Comparison of ENCODE assay signal across 21 cellular contexts in genomic region chr10:22705534-22705933, GRCh38. TPM values are rescaled to one million over a fixed set of nuclear protein-coding genes. Genes with fewer than 3 reads are reported as not detected.
A peak's percentile ranks its signal among the peaks of the same experiment; 100 is the strongest.
DNase-seq lines count a peak whose midpoint lies in the region; ATAC-seq, FAIRE-seq and TF ChIP-seq lines count a peak whose summit lies in the region.
"Had no signal": no experiment of that assay in that cellular context is flagged by ENCODE, and none has a peak within 500 bp of the region (broad histone marks: within the 10 kb centered on the region; RNA-seq: fewer than 3 reads in every experiment).

No MANE protein-coding gene starts in this region.

- H3K4me2 ChIP-seq in OCI-LY3 (ENCODE audit: low read length) (peak overlapping the region; percentile 100), GM12878 (ENCODE audit: control insufficient read depth, insufficient read depth) (peak overlapping the region; percentile 86), trophoblast cell (ENCODE audit: low read length) (no peak overlapping the region)

- H3K4ac ChIP-seq in trophoblast cell (ENCODE audit: low read depth, low read length), result peak overlapping the region; percentile 52

- H3K9ac ChIP-seq in OCI-LY3 (ENCODE audit: low read length) (peak overlapping the region; percentile 28; the same call in 1 of the 2 replicates), GM12878 (ENCODE audit: control insufficient read depth, insufficient read depth, low read length) (peak overlapping the region; percentile 26; the same call in 1 of the 2 replicates), trophoblast cell (ENCODE audit: low read length) (no peak overlapping the region)

- H3K27me3 ChIP-seq in CD8-positive, alpha-beta memory T cell (ENCODE audit: insufficient read depth, low read length, poor library complexity, severe bottlenecking), result no peaks in the 10 kb centered on the region
- no peaks in the 10 kb centered on the region for H3K27me3 ChIP-seq in OCI-LY3 (ENCODE audit: low read depth, low read length)
- no peaks in the 10 kb centered on the region for H3K27me3 ChIP-seq in GM12878 (replicated peaks in 1 of 2; ENCODE audit: control insufficient read depth in 2 of 2, insufficient read depth in 2 of 2, low read length in 1 of 2)
- no peaks in the 10 kb centered on the region for H3K27me3 ChIP-seq in trophoblast cell (ENCODE audit: insufficient read depth, low read length)
- H3K27me3 ChIP-seq: pancreas, sigmoid colon had no signal

- in situ Hi-C loops in GM12878 (cut with MboI), result no loop called here

- H3K4me1 Mint-ChIP-seq in CD8-positive, alpha-beta memory T cell, result peaks cover 96 to 100% (median 100%) of the 10 kb centered on the region in 3 donors

- no peak overlapping the region for H4K8ac ChIP-seq in trophoblast cell (ENCODE audit: low read depth, low read length)

- no peak for TF ChIP-seq POLR2A in GM12878 (IDR thresholded peaks at IDR 0.05; ENCODE audit: low read depth, low read length)

- H3K79me1 ChIP-seq in trophoblast cell (ENCODE audit: low read length), result no peaks in the 10 kb centered on the region

- H2AK5ac ChIP-seq in trophoblast cell (ENCODE audit: low read length), result no peak overlapping the region

- H3K4me3 Mint-ChIP-seq in CD8-positive, alpha-beta memory T cell, result peak overlapping the region; percentile 43 to 79 (median 65)
- H3K4me3 Mint-ChIP-seq: H9 had no signal

- no peak for FAIRE-seq in GM12878 (lab: Jason Lieb, UNC)
- FAIRE-seq: astrocyte, kidney, pancreas had no signal

- POLR2A ChIA-PET in CD8-positive, alpha-beta memory T cell (lab: Charles Lee), result interaction anchor here (0.5 to 0.8 kb wide), 3 partner anchors 9 to 41 kb away, joined by 3 to 5 read pairs (median 4); no protein-coding TSS in a partner anchor
- POLR2A ChIA-PET in GM12878 (lab: Charles Lee), result interaction anchor here (0.6 to 1.9 kb wide), 6 partner anchors 9 to 67 kb away, joined by 4 to 10 read pairs (median 6); no protein-coding TSS in a partner anchor

- peaks cover 98% of the 10 kb centered on the region for H3K4me1 ChIP-seq in CD8-positive, alpha-beta memory T cell (ENCODE audit: insufficient read depth, low read length)
- H3K4me1 ChIP-seq in OCI-LY3 (ENCODE audit: low read length), result peaks cover 55% of the 10 kb centered on the region
- H3K4me1 ChIP-seq in GM12878 (ENCODE audit: control insufficient read depth, insufficient read depth, low read length), result peaks cover 58% of the 10 kb centered on the region
- H3K4me1 ChIP-seq in trophoblast cell (ENCODE audit: control insufficient read depth in 1 of 2, insufficient read depth in 2 of 2, low read length in 2 of 2), result peaks cover 6 to 9% of the 10 kb centered on the region in 2 experiments

- H3K36me3 ChIP-seq in CD8-positive, alpha-beta memory T cell (ENCODE audit: insufficient read depth, low read length), result no peaks in the 10 kb centered on the region
- H3K36me3 ChIP-seq in OCI-LY3 (replicated peaks; ENCODE audit: low read depth, low read length) (peaks cover 16% of the 10 kb centered on the region), GM12878 (ENCODE audit: control insufficient read depth in 2 of 2, insufficient read depth in 2 of 2, low read length in 1 of 2) (peaks cover 2 to 24% of the 10 kb centered on the region in 2 experiments; a peak in 3 of 4 replicates), trophoblast cell (ENCODE audit: control insufficient read depth in 1 of 2, insufficient read depth in 2 of 2, low read length in 2 of 2) (no peaks in the 10 kb centered on the region)
- H3K36me3 ChIP-seq: lower lobe of right lung, pancreas, sigmoid colon had no signal

- H3K27ac ChIP-seq in CD8-positive, alpha-beta memory T cell (ENCODE audit: low read depth, low read length), result no peak overlapping the region
- H3K27ac ChIP-seq in OCI-LY3 (ENCODE audit: low read length) (peak overlapping the region; percentile 95), GM12878 (ENCODE audit: control insufficient read depth, insufficient read depth) (peak overlapping the region; percentile 76), trophoblast cell (ENCODE audit: low read depth, low read length) (no peak overlapping the region)
- H3K27ac ChIP-seq: lower lobe of right lung, pancreas, sigmoid colon had no signal

- H3K27me3 Mint-ChIP-seq in CD8-positive, alpha-beta memory T cell, result no peaks in the 10 kb centered on the region

- H3K9me3 ChIP-seq in CD8-positive, alpha-beta memory T cell (ENCODE audit: low read length), result no peaks in the 10 kb centered on the region
- H3K9me3 ChIP-seq in OCI-LY3 (ENCODE audit: insufficient read depth, low read length) (0 out of 2 replicates have a peak, but pooled peaks cover 3% of the 10 kb centered on the region), GM12878 (replicated peaks; ENCODE audit: control insufficient read depth, insufficient read depth, low read length) (peaks cover 6% of the 10 kb centered on the region), trophoblast cell (ENCODE audit: insufficient read depth, low read depth, low read length) (no peaks in the 10 kb centered on the region)
- H3K9me3 ChIP-seq: lower lobe of right lung, pancreas, sigmoid colon had no signal

- no TSS peak for BruUV-seq in GM12878 (replicated peaks; lab: Mats Ljungman, UMichigan)

- H3K36me3 Mint-ChIP-seq in CD8-positive, alpha-beta memory T cell, result peaks cover 4 to 60% (median 17%) of the 10 kb centered on the region in 3 donors

- WGBS in GM12878 (ENCODE audit: insufficient coverage, insufficient replicate concordance, low lambda C conversion rate, missing lambda C conversion rate), result 44% methylated on average over 5 of the region's 5 CpGs
- WGBS in trophoblast cell (ENCODE audit: extremely low coverage, insufficient coverage, insufficient read length), result no CpG with 5 or more reads among the region's 5 CpGs

- TF ChIP-seq CTCF in OCI-LY3 (IDR thresholded peaks at IDR 0.05; ENCODE audit: low read depth, low read length) (no peak), GM12878 (IDR thresholded peaks at IDR 0.05 in 2 of 3, conservative IDR thresholded peaks at IDR 0.05 in 1 of 3; ENCODE audit: control insufficient read depth in 2 of 3, extremely low read depth in 1 of 3, insufficient read depth in 1 of 3, low read depth in 3 of 3, low read length in 3 of 3) (no peak)

- no peak overlapping the region for H2BK120ac ChIP-seq in trophoblast cell (ENCODE audit: insufficient read depth, low read length, poor library complexity)

- no peak for TF ChIP-seq EP300 in GM12878 (IDR thresholded peaks at IDR 0.05; ENCODE audit: borderline replicate concordance in 1 of 2, control insufficient read depth in 1 of 2, low read depth in 2 of 2, low read length in 2 of 2)

- no peak overlapping the region for H3K18ac ChIP-seq in trophoblast cell (ENCODE audit: low read length)

- H3K27ac Mint-ChIP-seq in CD8-positive, alpha-beta memory T cell, result peak overlapping the region; percentile 80 to 91 (median 86)

- SMC1A ChIA-PET in GM12878 (lab: Charles Lee; ENCODE audit: uncharacterized antibody, unreplicated experiment), result interaction anchor here (0.7 to 11.0 kb wide), 10 partner anchors 8 to 99 kb away, joined by 3 to 82 read pairs (median 5); no protein-coding TSS in a partner anchor

- no peak overlapping the region for H3K14ac ChIP-seq in trophoblast cell (ENCODE audit: low read length)

- H3K79me2 ChIP-seq in OCI-LY3 (ENCODE audit: low read length) (peaks cover 95% of the 10 kb centered on the region), GM12878 (ENCODE audit: control insufficient read depth, insufficient read depth, low read length) (peaks cover 99% of the 10 kb centered on the region), trophoblast cell (ENCODE audit: control insufficient read depth, insufficient read depth, low read length, poor library complexity) (peaks cover 30% of the 10 kb centered on the region)

- no peak for TF ChIP-seq RAD21 in GM12878 (IDR thresholded peaks at IDR 0.05; ENCODE audit: insufficient read depth, low read depth, low read length)

- no peak for DNase-seq in CD8-positive, alpha-beta memory T cell
- DNase-seq in GM12878 (ENCODE audit: low read depth, low spot score) (no peak), trophoblast cell (peak; percentile 27 to 68), NCI-H1105 (lab: John Stamatoyannopoulos, UW) (no peak), NCI-H1092 (lab: John Stamatoyannopoulos, UW) (no peak), SIG-M5 (lab: John Stamatoyannopoulos, UW) (no peak)
- DNase-seq: activated gamma-delta T cell, DND-41, foreskin melanocyte, H9, hippocampal formation, kidney, lower lobe of right lung, NCI-H187 treated with DMSO at 0.1 percent for 48 hours, NCI-H226, NCI-H82, pancreas, sigmoid colon had no signal

- no peak for ATAC-seq in GM12878
- ATAC-seq: activated CD4-positive, CD25-positive, alpha-beta regulatory T cell treated with anti-CD3 and anti-CD28 coated beads, Interleukin-2, amount 50 U/mL, for 24 hours; pancreas had no signal

- RAD21 ChIA-PET in GM12878 (lab: Charles Lee; ENCODE audit: unreplicated experiment), result interaction anchor here (0.9 to 4.2 kb wide), 7 partner anchors 10 to 132 kb away, joined by 3 to 24 read pairs (median 6); no protein-coding TSS in a partner anchor

- H4K12ac ChIP-seq in trophoblast cell (ENCODE audit: low read depth, low read length), result no peak overlapping the region

- intact Hi-C loops in GM12878 (cut with micrococcal nuclease; ENCODE audit: unreplicated experiment), result loop anchor here (10.0 kb wide), 1 partner anchor 369 kb away; no protein-coding TSS in a partner anchor

- CTCF ChIA-PET in CD8-positive, alpha-beta memory T cell (lab: Charles Lee), result interaction anchor here (1.0 to 1.1 kb wide), 3 partner anchors 12 to 132 kb away, joined by 3 to 5 read pairs (median 3); no protein-coding TSS in a partner anchor
- CTCF ChIA-PET in GM12878 (lab: Yijun Ruan, JAX), result interaction anchor here (1.6 kb wide), 1 partner anchor 13 kb away, joined by 5 read pairs; no protein-coding TSS in a partner anchor

- H4K20me1 ChIP-seq in OCI-LY3 (ENCODE audit: insufficient read depth, low read length), result peaks cover 30% of the 10 kb centered on the region
- H4K20me1 ChIP-seq in GM12878 (ENCODE audit: control insufficient read depth, insufficient read depth), result 0 out of 2 replicates have a peak, but pooled peaks cover 3% of the 10 kb centered on the region

- H2BK5ac ChIP-seq in trophoblast cell (ENCODE audit: low read depth, low read length, poor library complexity), result no peak overlapping the region

- H3K23ac ChIP-seq in trophoblast cell (ENCODE audit: low read length), result no peak overlapping the region

- H3K4me3 ChIP-seq in CD8-positive, alpha-beta memory T cell (ENCODE audit: low read length), result no peak overlapping the region
- H3K4me3 ChIP-seq in OCI-LY3 (ENCODE audit: low read length), result peak overlapping the region; percentile 77; the same call in 1 of the 2 replicates
- H3K4me3 ChIP-seq in GM12878, result peak overlapping the region; percentile 60; the same call in 1 of the 2 replicates
- no peak overlapping the region for H3K4me3 ChIP-seq in trophoblast cell (ENCODE audit: low read depth, low read length)
- H3K4me3 ChIP-seq: lower lobe of right lung, pancreas, sigmoid colon had no signal

- no peak overlapping the region for H2BK12ac ChIP-seq in trophoblast cell (ENCODE audit: low read length)

- H4K91ac ChIP-seq in trophoblast cell (ENCODE audit: low read depth, low read length), result no peak overlapping the region

- H2AFZ ChIP-seq in OCI-LY3 (ENCODE audit: low read depth, low read length) (no peak overlapping the region), GM12878 (ENCODE audit: control insufficient read depth, low read depth, low read length) (no peak overlapping the region), trophoblast cell (ENCODE audit: insufficient read depth, low read length, poor library complexity) (no peak overlapping the region)

- H3K9me3 Mint-ChIP-seq in CD8-positive, alpha-beta memory T cell, result no peaks in the 10 kb centered on the region
- H3K9me3 Mint-ChIP-seq: H9 had no signal

RNA-seq across cellular contexts. Expression of gene PIP4K2A, which starts 8.8 kb away (rescaled TPM):
- 100 to 1,000 TPM; 116 to 130 TPM for total RNA-seq in CD8-positive, alpha-beta memory T cell
- 120 TPM for polyA plus RNA-seq in CD8-positive, alpha-beta memory T cell
- 75.2 and 80.8 TPM in 2 replicates for total RNA-seq in GM12878 (2013; cell fraction: nucleolus; rRNA removed)
- total RNA-seq in GM12878 (2014; rRNA removed) (66.1 and 76.6 TPM in 2 replicates), GM12878 (2014; rRNA removed; fragmentation: Illumina TruSeq; extraction: Trizol) (138 and 139 TPM in 2 replicates), GM12878 (2021) (107 and 110 TPM in 2 replicates)
- polyA plus RNA-seq in GM12878 (2011; ENCODE audit: low read depth), result 65.1 TPM
- polyA plus RNA-seq in GM12878 (2011; rRNA removed) (74.2 and 111 TPM in 2 replicates), GM12878 (2014; fragmentation: Illumina TruSeq; extraction: Trizol) (120 and 188 TPM in 2 replicates), GM12878 (2014; fragmentation: Nextera tagmentation; extraction: Ambion mirVana) (100 to 1,000 TPM in 1 of 2 experiments, 10 to 100 TPM in 1; 54.3 to 103 TPM), GM12878 (2014; rRNA removed) (63.4 and 82.4 TPM in 2 replicates), GM12878 (2016; fragmentation: Nextera tagmentation; extraction: Ambion mirVana) (10 to 100 TPM; 84.1 to 84.8 TPM)
- polyA plus RNA-seq in GM12878 (2011; cell fraction: cytosol; rRNA removed), result 37.6 and 45.3 TPM in 2 replicates
- polyA plus RNA-seq in GM12878 (2011; cell fraction: nucleus; rRNA removed), result 30.4 and 31.2 TPM in 2 replicates
- 50.1 and 66.8 TPM in 2 replicates for polyA plus RNA-seq in GM12878 (2012)
- polyA minus RNA-seq in GM12878 (2011; rRNA and poly(A)+ RNA removed), result 81.0 and 112 TPM in 2 replicates
- 36.2 and 39.6 TPM in 2 replicates for polyA minus RNA-seq in GM12878 (2011; cell fraction: cytosol; rRNA and poly(A)+ RNA removed)
- polyA minus RNA-seq in GM12878 (2011; cell fraction: nucleus; rRNA and poly(A)+ RNA removed), result 36.8 and 50.8 TPM in 2 replicates
- polyA plus RNA-seq in trophoblast cell (2013), result 94.7 and 97.3 TPM in 2 replicates

Comparison
In these comparisons a context has a peak if more than half of its experiments do, and no peak if none do; other contexts are left out.
1. DNase-seq: peak in trophoblast cell (2 of 2); none in CD8-positive, alpha-beta memory T cell (0 of 5), GM12878 (single experiment), NCI-H1105 (single experiment), NCI-H1092 (single experiment) and SIG-M5 (single experiment).
2. H3K27ac ChIP-seq: peak in OCI-LY3 (single experiment) and GM12878 (single experiment); none in CD8-positive, alpha-beta memory T cell (single experiment) and trophoblast cell (single experiment).
3. H3K4me3 ChIP-seq: peak in OCI-LY3 (single experiment) and GM12878 (single experiment); none in CD8-positive, alpha-beta memory T cell (single experiment) and trophoblast cell (single experiment).